ENCODE assay signal across 8 cellular contexts in genomic region chr4:139453041-139453370, GRCh38.
DNase-seq lines count a peak whose midpoint lies in the region; ATAC-seq and TF ChIP-seq lines count a peak whose summit lies in the region.

No MANE protein-coding gene starts in this region.

- H3K4me2 ChIP-seq in OCI-LY3 (ENCODE audit: low read length) = peak overlapping the region; percentile 78

- H3K4me1 ChIP-seq in OCI-LY3 (ENCODE audit: low read length) = peaks cover 33% of the 10 kb centered on the region

- peak; percentile 62 for TF ChIP-seq CTCF in OCI-LY3 (IDR thresholded peaks at IDR 0.05; ENCODE audit: low read depth, low read length)

- peaks cover 47% of the 10 kb centered on the region for H3K4me1 Mint-ChIP-seq in activated naive CD8-positive, alpha-beta T cell treated with anti-CD3 and anti-CD28 coated beads, Interleukin-2, amount 50 U/mL, for 24 hours

- H3K4me3 ChIP-seq in OCI-LY3 (ENCODE audit: low read length) (peak overlapping the region; percentile 80), iPS-11a (ENCODE audit: low read depth, low read length) (peak overlapping the region; percentile 76)

- H3K9me3 ChIP-seq in OCI-LY3 (ENCODE audit: insufficient read depth, low read length) = no peaks in the 10 kb centered on the region

- H4K20me1 ChIP-seq in OCI-LY3 (ENCODE audit: insufficient read depth, low read length) = no peaks in the 10 kb centered on the region

- H3K4me3 Mint-ChIP-seq in activated naive CD8-positive, alpha-beta T cell treated with anti-CD3 and anti-CD28 coated beads, Interleukin-2, amount 50 U/mL, for 24 hours = peak overlapping the region; percentile 93

- H3K27ac Mint-ChIP-seq in activated naive CD8-positive, alpha-beta T cell treated with anti-CD3 and anti-CD28 coated beads, Interleukin-2, amount 50 U/mL, for 24 hours = peak overlapping the region; percentile 98

- no peaks in the 10 kb centered on the region for H3K36me3 ChIP-seq in OCI-LY3 (replicated peaks; ENCODE audit: low read depth, low read length)

- peak overlapping the region; percentile 74 for H3K9ac ChIP-seq in OCI-LY3 (ENCODE audit: low read length)

- peak; percentile 23 for DNase-seq in DMS79 (lab: John Stamatoyannopoulos, UW)
- DNase-seq in activated naive CD8-positive, alpha-beta T cell treated with anti-CD3 and anti-CD28 coated beads, Interleukin-2, amount 50 U/mL, for 24 hours = no peak
- DNase-seq in stimulated activated CD4-positive, alpha-beta T cell treated with anti-CD3 and anti-CD28 coated beads, Interleukin-1b, Interleukin-23, amount 100 ng/mL, for 1 hour (ENCODE audit: low read depth in 2 of 2) = peak; percentile 13 to 22
- no peak for DNase-seq in AG20443 (ENCODE audit: low spot score)

- peaks cover 10% of the 10 kb centered on the region for H3K79me2 ChIP-seq in OCI-LY3 (ENCODE audit: low read length)

- no peaks in the 10 kb centered on the region for H3K27me3 Mint-ChIP-seq in activated naive CD8-positive, alpha-beta T cell treated with anti-CD3 and anti-CD28 coated beads, Interleukin-2, amount 50 U/mL, for 24 hours

- no peaks in the 10 kb centered on the region for H3K27me3 ChIP-seq in OCI-LY3 (ENCODE audit: low read depth, low read length)

- H3K27ac ChIP-seq in OCI-LY3 (ENCODE audit: low read length) = peak overlapping the region; percentile 81

- ATAC-seq in GM19468 (IDR thresholded peaks at IDR 0.05; ENCODE audit: extremely low read depth, unreplicated experiment) (peak; percentile 37), HG03571 (IDR thresholded peaks at IDR 0.05; ENCODE audit: unreplicated experiment) (peak; percentile 53)
- ATAC-seq in activated naive CD8-positive, alpha-beta T cell treated with anti-CD3 and anti-CD28 coated beads, Interleukin-2, amount 50 U/mL, for 24 hours = peak; percentile 59

- peak overlapping the region; percentile 83 for H2AFZ ChIP-seq in OCI-LY3 (ENCODE audit: low read depth, low read length)

- H3K9me3 Mint-ChIP-seq in activated naive CD8-positive, alpha-beta T cell treated with anti-CD3 and anti-CD28 coated beads, Interleukin-2, amount 50 U/mL, for 24 hours = no peaks in the 10 kb centered on the region

- H3K36me3 Mint-ChIP-seq in activated naive CD8-positive, alpha-beta T cell treated with anti-CD3 and anti-CD28 coated beads, Interleukin-2, amount 50 U/mL, for 24 hours (ENCODE audit: low read depth) = no peaks in the 10 kb centered on the region

Comparison
In these comparisons a context has a peak if more than half of its experiments do, and no peak if none do; other contexts are left out.
1. DNase-seq: peak in DMS79 (single experiment) and stimulated activated CD4-positive, alpha-beta T cell treated with anti-CD3 and anti-CD28 coated beads, Interleukin-1b, Interleukin-23, amount 100 ng/mL, for 1 hour (2 of 2); none in activated naive CD8-positive, alpha-beta T cell treated with anti-CD3 and anti-CD28 coated beads, Interleukin-2, amount 50 U/mL, for 24 hours (single experiment) and AG20443 (single experiment).
2. Peak in every context shown above with its lines, with median percentiles within 50 percentile points of each other: ATAC-seq.